Comparison of ENCODE assay signal across 8 cellular contexts in genomic region chr19:13095934-13096890, GRCh38. TPM values are rescaled to one million over a fixed set of nuclear protein-coding genes. Genes with fewer than 3 reads are reported as not detected.
A peak's percentile ranks its signal among the peaks of the same experiment; 100 is the strongest.
DNase-seq lines count a peak whose midpoint lies in the region; ATAC-seq and TF ChIP-seq lines count a peak whose summit lies in the region.

No MANE protein-coding gene starts in this region.

- H3K9me2 ChIP-seq in DOHH2 (replicated peaks; ENCODE audit: control insufficient read depth, low read length), result no peaks in the 10 kb centered on the region

- no peaks in the 10 kb centered on the region for H3K9me3 ChIP-seq in DOHH2 (ENCODE audit: control insufficient read depth, insufficient read depth, low read length)
- H3K9me3 ChIP-seq in naive thymus-derived CD4-positive, alpha-beta T cell (ENCODE audit: control insufficient read depth in 2 of 3, low read length in 3 of 3), result no peaks in the 10 kb centered on the region

- POLR2A ChIA-PET in naive thymus-derived CD4-positive, alpha-beta T cell (lab: Charles Lee), result interaction anchor here (0.7 to 1.6 kb wide), 7 partner anchors 8 to 426 kb away, joined by 3 to 4 read pairs (median 3); a partner anchor contains a TSS

- H3K27ac Mint-ChIP-seq in central memory CD8-positive, alpha-beta T cell (ENCODE audit: low read depth), result no peak overlapping the region
- H3K27ac Mint-ChIP-seq in naive thymus-derived CD4-positive, alpha-beta T cell, result peak overlapping the region in 5 of 9 donors; percentile 3 to 83 (median 29)

- H3K27ac ChIP-seq in DOHH2 (ENCODE audit: low read depth, low read length), result peak overlapping the region; percentile 87
- peak overlapping the region; percentile 42 for H3K27ac ChIP-seq in naive thymus-derived CD4-positive, alpha-beta T cell (ENCODE audit: low read depth, low read length)

- H3K36me3 Mint-ChIP-seq in central memory CD8-positive, alpha-beta T cell (ENCODE audit: insufficient read depth), result peaks cover 16% of the 10 kb centered on the region
- peaks cover 0 to 7% (median 0%) of the 10 kb centered on the region in 5 donors for H3K36me3 Mint-ChIP-seq in naive thymus-derived CD4-positive, alpha-beta T cell

- TF ChIP-seq POLR2A in NB4 (IDR thresholded peaks at IDR 0.05; ENCODE audit: extremely low read depth, insufficient read length), result peak; percentile 26

- peaks cover 24% of the 10 kb centered on the region for H3K36me3 ChIP-seq in DOHH2 (ENCODE audit: control insufficient read depth, low read length)
- no peaks in the 10 kb centered on the region for H3K36me3 ChIP-seq in naive thymus-derived CD4-positive, alpha-beta T cell (ENCODE audit: control insufficient read depth in 2 of 3, insufficient read depth in 3 of 3, low read length in 3 of 3)

- no peak for ATAC-seq in central memory CD8-positive, alpha-beta T cell (replicated peaks; ENCODE audit: extremely low read depth, poor library complexity, severe bottlenecking)
- no peak for ATAC-seq in naive thymus-derived CD4-positive, alpha-beta T cell
- ATAC-seq in HG03097 (IDR thresholded peaks at IDR 0.05; ENCODE audit: low FRiP score, unreplicated experiment), result no peak

- peaks cover 35% of the 10 kb centered on the region for H3F3A ChIP-seq in DOHH2 (ENCODE audit: control insufficient read depth, insufficient read depth)

- CTCF ChIA-PET in naive thymus-derived CD4-positive, alpha-beta T cell (lab: Charles Lee), result interaction anchor here (0.6 to 6.2 kb wide), 5 partner anchors 9 to 131 kb away, joined by 4 to 75 read pairs (median 12); no protein-coding TSS in a partner anchor

- H3K4me1 ChIP-seq in DOHH2 (ENCODE audit: control insufficient read depth, low read length), result peaks cover 77% of the 10 kb centered on the region
- peaks cover 41 to 42% of the 10 kb centered on the region in 2 donors for H3K4me1 ChIP-seq in naive thymus-derived CD4-positive, alpha-beta T cell (ENCODE audit: control insufficient read depth in 2 of 2, insufficient read depth in 2 of 2, low read length in 2 of 2)

- peaks cover 42% of the 10 kb centered on the region for H3K79me2 ChIP-seq in DOHH2 (ENCODE audit: control insufficient read depth, low read length)

- DNase-seq in NB4 (ENCODE audit: low read depth), result peak; percentile 86
- no peak for DNase-seq in central memory CD8-positive, alpha-beta T cell (ENCODE audit: low spot score in 2 of 2)
- DNase-seq in naive thymus-derived CD4-positive, alpha-beta T cell, result peak in 1 of 9 donors; percentile 31
- no peak for DNase-seq in NCI-H446 treated with DMSO at 0.1 percent for 48 hours (lab: John Stamatoyannopoulos, UW)
- no peak for DNase-seq in DMS153 (lab: John Stamatoyannopoulos, UW)
- DNase-seq in AG08395 (ENCODE audit: low spot score), result no peak

- H3K4me3 ChIP-seq in DOHH2 (ENCODE audit: low read length) (peak overlapping the region; percentile 88), NB4 (ENCODE audit: low read depth, low read length) (peak overlapping the region; percentile 66)
- peak overlapping the region; percentile 24 for H3K4me3 ChIP-seq in naive thymus-derived CD4-positive, alpha-beta T cell (ENCODE audit: low read length)

- peak overlapping the region; percentile 98 for H3K4me2 ChIP-seq in DOHH2 (ENCODE audit: low read length)

- peak overlapping the region; percentile 50 for H3K4me3 Mint-ChIP-seq in central memory CD8-positive, alpha-beta T cell
- peak overlapping the region; percentile 50 to 82 (median 68) for H3K4me3 Mint-ChIP-seq in naive thymus-derived CD4-positive, alpha-beta T cell

- H3K27me3 Mint-ChIP-seq in central memory CD8-positive, alpha-beta T cell, result peaks cover 24% of the 10 kb centered on the region
- peaks cover 6 to 42% (median 16%) of the 10 kb centered on the region in 5 donors for H3K27me3 Mint-ChIP-seq in naive thymus-derived CD4-positive, alpha-beta T cell

- H3K9me3 Mint-ChIP-seq in central memory CD8-positive, alpha-beta T cell, result no peaks in the 10 kb centered on the region
- H3K9me3 Mint-ChIP-seq in naive thymus-derived CD4-positive, alpha-beta T cell, result peaks cover 0 to 4% (median 0%) of the 10 kb centered on the region in 11 donors

- no peaks in the 10 kb centered on the region; the same call in 1 of the 2 replicates for H4K20me1 ChIP-seq in DOHH2 (ENCODE audit: control insufficient read depth, insufficient read depth, low read depth, low read length)

- intact Hi-C loops in naive thymus-derived CD4-positive, alpha-beta T cell (cut with micrococcal nuclease), result loop anchor here in 1 of 2 donors (2.0 to 10.0 kb wide), 3 partner anchors 167 to 304 kb away; partner anchors contain the start of genes DNASE2, JUNB and KLF1

- peaks cover 34% of the 10 kb centered on the region for H3K4me1 Mint-ChIP-seq in central memory CD8-positive, alpha-beta T cell
- peaks cover 17 to 45% (median 37%) of the 10 kb centered on the region in 7 donors for H3K4me1 Mint-ChIP-seq in naive thymus-derived CD4-positive, alpha-beta T cell

- no peaks in the 10 kb centered on the region for H3K27me3 ChIP-seq in DOHH2 (ENCODE audit: control insufficient read depth, low read length)
- peaks cover 0 to 6% of the 10 kb centered on the region in 2 donors for H3K27me3 ChIP-seq in naive thymus-derived CD4-positive, alpha-beta T cell (ENCODE audit: control insufficient read depth in 2 of 2, insufficient read depth in 2 of 2, low read length in 2 of 2)

- TF ChIP-seq CTCF in DOHH2 (IDR thresholded peaks at IDR 0.05; ENCODE audit: low read depth, low read length, poor library complexity, severe bottlenecking) (peak; percentile 25), NB4 (IDR thresholded peaks at IDR 0.05; ENCODE audit: low read depth, low read length) (peak; percentile 12)

RNA-seq across cellular contexts. Expression of gene LYL1, which starts 6.4 kb away (rescaled TPM):
- 10 to 100 TPM in 1 of 5 experiments, 1 to 10 TPM in 4; 4.6 to 22.6 (median 7.8) TPM for total RNA-seq in naive thymus-derived CD4-positive, alpha-beta T cell
- 1 to 10 TPM; 2.4 to 2.9 TPM for polyA plus RNA-seq in naive thymus-derived CD4-positive, alpha-beta T cell

RNA-seq across cellular contexts. Expression of gene TRMT1, which starts 20.3 kb away (rescaled TPM):
- total RNA-seq in naive thymus-derived CD4-positive, alpha-beta T cell, result 10 to 100 TPM; 64.2 to 96.4 (median 87.8) TPM
- polyA plus RNA-seq in naive thymus-derived CD4-positive, alpha-beta T cell, result 10 to 100 TPM; 22.6 to 36.3 TPM

RNA-seq across cellular contexts. Expression of gene NACC1, which starts 21.9 kb away (rescaled TPM):
- 10 to 100 TPM; 18.0 to 72.7 (median 22.4) TPM for total RNA-seq in naive thymus-derived CD4-positive, alpha-beta T cell
- polyA plus RNA-seq in naive thymus-derived CD4-positive, alpha-beta T cell, result 1 to 10 TPM; 1.7 to 2.0 TPM

RNA-seq across cellular contexts. Expression of gene STX10, which starts 54.0 kb away (rescaled TPM):
- 10 to 100 TPM; 42.6 to 76.2 (median 68.5) TPM for total RNA-seq in naive thymus-derived CD4-positive, alpha-beta T cell
- polyA plus RNA-seq in naive thymus-derived CD4-positive, alpha-beta T cell, result 10 to 100 TPM; 45.9 to 63.7 TPM

RNA-seq across cellular contexts. Expression of gene IER2, which starts 54.0 kb away (rescaled TPM):
- total RNA-seq in naive thymus-derived CD4-positive, alpha-beta T cell, result 100 to 1,000 TPM; 135 to 558 (median 246) TPM
- polyA plus RNA-seq in naive thymus-derived CD4-positive, alpha-beta T cell, result 100 to 1,000 TPM; 121 to 139 TPM

Comparison
In these comparisons a context has a peak if more than half of its experiments do, and no peak if none do; other contexts are left out.
1. H3K4me3 ChIP-seq: peak in every context shown above with its lines; median percentile 88 in DOHH2; 66 in NB4; 24 in naive thymus-derived CD4-positive, alpha-beta T cell.